In genomic region chr16:66592241-66592640, GRCh38 we compare ENCODE assay signal across 1 cellular context.
A peak's percentile ranks its signal among the peaks of the same experiment; 100 is the strongest.
TF ChIP-seq lines count a peak whose summit lies in the region.

No MANE protein-coding gene starts in this region.

TF ChIP-seq in HepG2, 621 proteins besides CTCF, POLR2A, EP300 and RAD21:
- TF ChIP-seq PCBP2 (optimal IDR thresholded peaks at IDR 0.05; ENCODE audit: low read depth, low read length, poor library complexity, severe bottlenecking) (peak; percentile 97), HNRNPK (IDR thresholded peaks at IDR 0.05; ENCODE audit: low read depth, low read length, poor library complexity, severe bottlenecking) (peak; percentile 58), MTA1 (CRISPR knock-in tag; IDR thresholded peaks at IDR 0.05; ENCODE audit: borderline replicate concordance) (no peak), BCL6 (CRISPR knock-in tag; IDR thresholded peaks at IDR 0.05) (no peak)
- TF ChIP-seq, protein P1, sequence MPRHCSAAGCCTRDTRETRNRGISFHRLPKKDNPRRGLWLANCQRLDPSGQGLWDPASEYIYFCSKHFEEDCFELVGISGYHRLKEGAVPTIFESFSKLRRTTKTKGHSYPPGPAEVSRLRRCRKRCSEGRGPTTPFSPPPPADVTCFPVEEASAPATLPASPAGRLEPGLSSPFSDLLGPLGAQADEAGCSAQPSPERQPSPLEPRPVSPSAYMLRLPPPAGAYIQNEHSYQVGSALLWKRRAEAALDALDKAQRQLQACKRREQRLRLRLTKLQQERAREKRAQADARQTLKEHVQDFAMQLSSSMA (CRISPR knock-in tag; IDR thresholded peaks at IDR 0.05) = no peak
